Comparison of ENCODE assay signal across 1 cellular context in genomic region chr11:69439651-69440464, GRCh38.
TF ChIP-seq lines count a peak whose summit lies in the region.

No MANE protein-coding gene starts in this region.

TF ChIP-seq in H1, 55 proteins besides CTCF, POLR2A, EP300 and RAD21:
- no peak for TF ChIP-seq ASH2L (IDR thresholded peaks at IDR 0.05; ENCODE audit: low read length)
